29 cellular contexts compared by ENCODE assay signal in genomic region chr3:38782148-38782547, GRCh38. TPM values are rescaled to one million over a fixed set of nuclear protein-coding genes. Genes with fewer than 3 reads are reported as not detected.
DNase-seq lines count a peak whose midpoint lies in the region; ATAC-seq, FAIRE-seq and TF ChIP-seq lines count a peak whose summit lies in the region.
"Had no signal": no experiment of that assay in that cellular context is flagged by ENCODE, and none has a peak within 500 bp of the region (broad histone marks: within the 10 kb centered on the region; RNA-seq: fewer than 3 reads in every experiment).

No MANE protein-coding gene starts in this region.

- H3K4me3 ChIP-seq in HFF-Myc (replicated peaks; ENCODE audit: low read depth, low read length) (no peak overlapping the region), bronchial epithelial cell (ENCODE audit: low read depth, low read length) (no peak overlapping the region)
- H3K4me3 ChIP-seq: esophagus muscularis mucosa had no signal

- no peaks in the 10 kb centered on the region for H3K4me1 Mint-ChIP-seq in natural killer cell treated with Interleukin-12 subunit alpha and Interleukin-12 subunit beta and Interleukin-15 and Interleukin-18, amount 100 ng/mL, for 72 hours (ENCODE audit: low read depth in 2 of 2)
- H3K4me1 Mint-ChIP-seq in osteocyte (ENCODE audit: unreplicated experiment), result no peaks in the 10 kb centered on the region
- H3K4me1 Mint-ChIP-seq: mesothelial cell of epicardium, nephron had no signal

- no peaks in the 10 kb centered on the region for H3K27me3 ChIP-seq in bronchial epithelial cell (ENCODE audit: control insufficient read depth, insufficient read depth, low read length)
- H3K27me3 ChIP-seq: esophagus muscularis mucosa had no signal

- peak; percentile 14 for TF ChIP-seq CTCF in HFF-Myc (IDR thresholded peaks at IDR 0.05; ENCODE audit: low read depth, low read length, missing control alignments)
- no peak for TF ChIP-seq CTCF in bronchial epithelial cell (IDR thresholded peaks at IDR 0.05; ENCODE audit: insufficient read depth, low read length, severe bottlenecking)
- no peak for TF ChIP-seq CTCF in osteocyte (IDR thresholded peaks at IDR 0.05)

- DNase-seq in NOMO-1 treated with DMSO at 0.1 percent for 48 hours (lab: John Stamatoyannopoulos, UW; ENCODE audit: unreplicated experiment), result peak; percentile 6
- DNase-seq in NOMO-1 treated with dmso at 0.1 percent for 144 hours (lab: John Stamatoyannopoulos, UW; ENCODE audit: unreplicated experiment), result no peak
- DNase-seq in HFF-Myc (ENCODE audit: extremely low read depth, low read depth), result peak; percentile 1
- DNase-seq in bronchial epithelial cell (ENCODE audit: low read depth), result peak; percentile 52
- DNase-seq in renal cortical epithelial cell (ENCODE audit: low read depth), result peak; percentile 0
- no peak for DNase-seq in natural killer cell treated with Interleukin-12 subunit alpha and Interleukin-12 subunit beta and Interleukin-15 and Interleukin-18, amount 100 ng/mL, for 72 hours (ENCODE audit: low spot score)
- no peak for DNase-seq in osteocyte (ENCODE audit: extremely low spot score, unreplicated experiment)
- DNase-seq: activated CD4-positive, alpha-beta T cell treated with anti-CD3 and anti-CD28 coated beads for 1 hour; activated T-cell treated with anti-CD3 and anti-CD28 coated beads, Interleukin-2, amount 50 U/mL, for 72 hours; C1 segment of cervical spinal cord; effector CD8-positive, alpha-beta T cell; GDM1; glutamatergic neuron; GOT3; Karpas-422; left colon; NCI-H2081 treated with DMSO at 0.1 percent for 48 hours; NCI-H526 treated with DMSO at 0.1 percent for 48 hours; small intestine; stimulated activated CD4-positive, alpha-beta T cell treated with anti-CD3 and anti-CD28 coated beads, Interleukin-2, amount 100 ng/mL, for 48 hours; stimulated activated naive CD4-positive, alpha-beta T cell treated with Interleukin-2 at 50 U/mL for 16 hours had no signal

- no peak overlapping the region for H3K4me3 Mint-ChIP-seq in natural killer cell treated with Interleukin-12 subunit alpha and Interleukin-12 subunit beta and Interleukin-15 and Interleukin-18, amount 100 ng/mL, for 72 hours
- no peak overlapping the region for H3K4me3 Mint-ChIP-seq in osteocyte (ENCODE audit: unreplicated experiment)
- H3K4me3 Mint-ChIP-seq: activated naive CD8-positive, alpha-beta T cell; activated T-cell treated with anti-CD3 and anti-CD28 coated beads, Interleukin-2, amount 50 U/mL, for 72 hours; mesothelial cell of epicardium; nephron had no signal

- peaks cover 20 to 23% of the 10 kb centered on the region in 2 donors for H3K27me3 Mint-ChIP-seq in natural killer cell treated with Interleukin-12 subunit alpha and Interleukin-12 subunit beta and Interleukin-15 and Interleukin-18, amount 100 ng/mL, for 72 hours
- H3K27me3 Mint-ChIP-seq in osteocyte (ENCODE audit: unreplicated experiment), result peaks cover 4% of the 10 kb centered on the region

- no peak overlapping the region for H3K27ac Mint-ChIP-seq in natural killer cell treated with Interleukin-12 subunit alpha and Interleukin-12 subunit beta and Interleukin-15 and Interleukin-18, amount 100 ng/mL, for 72 hours
- no peak overlapping the region for H3K27ac Mint-ChIP-seq in osteocyte (ENCODE audit: unreplicated experiment)
- H3K27ac Mint-ChIP-seq: activated naive CD8-positive, alpha-beta T cell; activated T-cell treated with anti-CD3 and anti-CD28 coated beads, Interleukin-2, amount 50 U/mL, for 72 hours; mesothelial cell of epicardium; nephron had no signal

- H3K36me3 Mint-ChIP-seq in natural killer cell treated with Interleukin-12 subunit alpha and Interleukin-12 subunit beta and Interleukin-15 and Interleukin-18, amount 100 ng/mL, for 72 hours, result no peaks in the 10 kb centered on the region
- no peaks in the 10 kb centered on the region for H3K36me3 Mint-ChIP-seq in osteocyte (ENCODE audit: unreplicated experiment)
- H3K36me3 Mint-ChIP-seq: activated naive CD8-positive, alpha-beta T cell; mesothelial cell of epicardium had no signal

- H3K36me3 ChIP-seq in bronchial epithelial cell (ENCODE audit: control insufficient read depth, insufficient read depth, low read length), result no peaks in the 10 kb centered on the region
- H3K36me3 ChIP-seq: esophagus muscularis mucosa had no signal

- FAIRE-seq in bronchial epithelial cell (lab: Jason Lieb, UNC), result no peak
- FAIRE-seq: GM12891 had no signal

- H3K9me3 Mint-ChIP-seq in natural killer cell treated with Interleukin-12 subunit alpha and Interleukin-12 subunit beta and Interleukin-15 and Interleukin-18, amount 100 ng/mL, for 72 hours, result no peaks in the 10 kb centered on the region
- H3K9me3 Mint-ChIP-seq in osteocyte (ENCODE audit: unreplicated experiment), result no peaks in the 10 kb centered on the region
- H3K9me3 Mint-ChIP-seq: nephron had no signal

- no peak for ATAC-seq in GM18502 (IDR thresholded peaks at IDR 0.05; ENCODE audit: poor library complexity, unreplicated experiment)
- no peak for ATAC-seq in natural killer cell treated with Interleukin-12 subunit alpha and Interleukin-12 subunit beta and Interleukin-15 and Interleukin-18, amount 100 ng/mL, for 72 hours
- ATAC-seq: activated T-cell treated with anti-CD3 and anti-CD28 coated beads, Interleukin-2, amount 50 U/mL, for 72 hours; left colon had no signal

RNA-seq across cellular contexts. Expression of gene SCN10A, which starts 33.9 kb away (rescaled TPM):
- total RNA-seq in bronchial epithelial cell (not detected in 2 replicates), renal cortical epithelial cell (not detected in 2 replicates), osteocyte (not detected in 2 replicates)
- not detected for total RNA-seq in natural killer cell treated with Interleukin-12 subunit alpha and Interleukin-12 subunit beta and Interleukin-15 and Interleukin-18, amount 100 ng/mL, for 72 hours
- total RNA-seq: activated CD8-positive, alpha-beta memory T cell treated with anti-CD3 and anti-CD28 coated beads for 36 hours; activated T-cell treated with anti-CD3 and anti-CD28 coated beads, Interleukin-2, amount 50 U/mL, for 72 hours; chondrocyte; esophagus muscularis mucosa; left colon; mesothelial cell of epicardium had no signal

Comparison
In these comparisons a context has a peak if more than half of its experiments do, and no peak if none do; other contexts are left out.
1. DNase-seq: peak in NOMO-1 treated with DMSO at 0.1 percent for 48 hours (single experiment), HFF-Myc (single experiment), bronchial epithelial cell (single experiment) and renal cortical epithelial cell (single experiment); none in NOMO-1 treated with dmso at 0.1 percent for 144 hours (single experiment), natural killer cell treated with Interleukin-12 subunit alpha and Interleukin-12 subunit beta and Interleukin-15 and Interleukin-18, amount 100 ng/mL, for 72 hours (single experiment) and osteocyte (single experiment).